Comparison of ENCODE assay signal across 9 cellular contexts in the genomic region with DNA sequence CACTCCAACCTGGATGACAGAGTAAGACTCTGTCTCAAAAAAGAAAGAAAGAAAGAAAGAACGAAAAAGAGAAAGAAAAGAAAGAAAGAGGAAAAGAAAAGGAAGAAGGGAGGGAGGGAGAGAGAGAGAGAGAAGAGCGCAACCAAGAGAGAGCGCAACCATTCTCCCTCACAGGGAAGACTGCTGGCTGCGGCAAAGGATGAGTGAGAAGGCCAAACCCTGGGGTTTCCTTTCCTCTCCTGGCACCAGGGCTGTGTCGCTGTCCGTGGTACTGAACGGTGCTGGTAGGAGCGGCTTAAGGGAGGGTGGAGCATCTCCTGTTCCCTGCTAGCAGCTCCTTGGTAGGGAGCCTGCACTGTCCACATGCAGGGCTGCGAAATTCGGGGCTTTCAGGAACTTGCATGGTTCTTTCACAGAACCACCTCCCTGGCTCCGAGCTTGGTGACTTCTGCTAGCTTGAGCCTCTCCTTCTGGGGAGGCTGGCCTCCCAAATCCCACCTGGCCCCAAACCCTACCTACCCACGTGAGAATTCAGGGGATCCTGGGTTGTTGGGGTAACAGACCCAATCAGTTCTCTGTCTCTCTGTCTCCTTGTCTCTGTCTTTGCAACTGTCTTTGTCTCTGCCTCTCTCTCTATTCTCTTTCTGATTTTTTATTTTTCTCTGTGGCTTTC. TPM values are rescaled to one million over a fixed set of nuclear protein-coding genes. Genes with fewer than 3 reads are reported as not detected.
DNase-seq lines count a peak whose midpoint lies in the region; ATAC-seq, FAIRE-seq and TF ChIP-seq lines count a peak whose summit lies in the region.
"Had no signal": no experiment of that assay in that cellular context is flagged by ENCODE, and none has a peak within 500 bp of the region (broad histone marks: within the 10 kb centered on the region; RNA-seq: fewer than 3 reads in every experiment).

No MANE protein-coding gene starts in this region.

- TF ChIP-seq CTCF in A673 (conservative IDR thresholded peaks at IDR 0.05; ENCODE audit: low read depth, low read length): no peak
- no peak for TF ChIP-seq CTCF in astrocyte (IDR thresholded peaks at IDR 0.05; ENCODE audit: insufficient read depth, low read depth, low read length)

- H3K4me1 ChIP-seq in A673 (ENCODE audit: insufficient read depth, low read length, poor library complexity, severe bottlenecking) (no peaks in the 10 kb centered on the region), astrocyte (ENCODE audit: insufficient read depth, low read length) (no peaks in the 10 kb centered on the region)

- intact Hi-C loops in A673 (cut with micrococcal nuclease; ENCODE audit: unreplicated experiment): no loop called here

- no peak overlapping the region for H2AFZ ChIP-seq in astrocyte (ENCODE audit: low read depth, low read length)

- H3K27me3 ChIP-seq in A673 (replicated peaks; ENCODE audit: insufficient read depth, low read depth, low read length, poor library complexity) (peaks cover 4% of the 10 kb centered on the region), astrocyte (ENCODE audit: insufficient read depth, low read length) (peaks cover 3% of the 10 kb centered on the region)

- H3K9me3 ChIP-seq in A673 (ENCODE audit: low read depth, low read length, poor library complexity, severe bottlenecking): no peaks in the 10 kb centered on the region
- H3K9me3 ChIP-seq in astrocyte (ENCODE audit: insufficient read depth, low read depth, low read length): no peaks in the 10 kb centered on the region

- H3K27ac Mint-ChIP-seq in T-helper 2 cell treated with Interferon-gamma antibody and Interleukin-4, amounts not matched to agents 5 μg/mL and 100 μg/mL, for 36 hours: no peak overlapping the region
- H3K27ac Mint-ChIP-seq in astrocyte (ENCODE audit: unreplicated experiment): no peak overlapping the region

- no peak overlapping the region for H3K4me2 ChIP-seq in astrocyte (ENCODE audit: low read length)

- no peaks in the 10 kb centered on the region for H3K36me3 ChIP-seq in A673 (ENCODE audit: insufficient read depth, low read length, poor library complexity, severe bottlenecking)
- no peaks in the 10 kb centered on the region for H3K36me3 ChIP-seq in astrocyte (ENCODE audit: insufficient read depth, low read length)

- H4K20me1 ChIP-seq in astrocyte (ENCODE audit: insufficient read depth, low read length): peaks cover 12% of the 10 kb centered on the region

- H3K4me1 Mint-ChIP-seq in T-helper 2 cell treated with Interferon-gamma antibody and Interleukin-4, amounts not matched to agents 5 μg/mL and 100 μg/mL, for 36 hours (ENCODE audit: low read depth): no peaks in the 10 kb centered on the region
- no peaks in the 10 kb centered on the region for H3K4me1 Mint-ChIP-seq in astrocyte (ENCODE audit: low read depth, unreplicated experiment)

- H3K4me3 ChIP-seq in A673 (ENCODE audit: low read depth, low read length, poor library complexity, severe bottlenecking): no peak overlapping the region
- H3K4me3 ChIP-seq in astrocyte (ENCODE audit: insufficient read depth, low read depth, low read length): no peak overlapping the region

- no TSS peak for BruUV-seq in A673 (replicated peaks; lab: Mats Ljungman, UMichigan)

- peaks cover 7% of the 10 kb centered on the region for H3K9me3 Mint-ChIP-seq in T-helper 2 cell treated with Interferon-gamma antibody and Interleukin-4, amounts not matched to agents 5 μg/mL and 100 μg/mL, for 36 hours
- H3K9me3 Mint-ChIP-seq in astrocyte (ENCODE audit: unreplicated experiment): peaks cover 2% of the 10 kb centered on the region

- H3K9ac ChIP-seq in astrocyte (ENCODE audit: low read length): no peak overlapping the region

- CTCF ChIA-PET in A673 (lab: Charles Lee) (no interaction called here), HEK293T (lab: Yijun Ruan, JAX) (no interaction called here)

- ATAC-seq in HG03108 (IDR thresholded peaks at IDR 0.05; ENCODE audit: unreplicated experiment): no peak

- no peak overlapping the region for H3K4me3 Mint-ChIP-seq in T-helper 2 cell treated with Interferon-gamma antibody and Interleukin-4, amounts not matched to agents 5 μg/mL and 100 μg/mL, for 36 hours
- no peak overlapping the region for H3K4me3 Mint-ChIP-seq in astrocyte (ENCODE audit: unreplicated experiment)

- no peaks in the 10 kb centered on the region for H3K36me3 Mint-ChIP-seq in T-helper 2 cell treated with Interferon-gamma antibody and Interleukin-4, amounts not matched to agents 5 μg/mL and 100 μg/mL, for 36 hours (ENCODE audit: low read depth)
- H3K36me3 Mint-ChIP-seq in astrocyte (ENCODE audit: low read depth, unreplicated experiment): no peaks in the 10 kb centered on the region

- POLR2A ChIA-PET in A673 (lab: Charles Lee; ENCODE audit: low non-redundant PET): no interaction called here
- POLR2A ChIA-PET in HEK293T (lab: Yijun Ruan, JAX): no interaction called here

- no peak overlapping the region for H3K27ac ChIP-seq in A673 (ENCODE audit: low read depth, low read length, poor library complexity, severe bottlenecking)
- H3K27ac ChIP-seq in astrocyte (ENCODE audit: low read depth, low read length): no peak overlapping the region

- H3K27me3 Mint-ChIP-seq in T-helper 2 cell treated with Interferon-gamma antibody and Interleukin-4, amounts not matched to agents 5 μg/mL and 100 μg/mL, for 36 hours (ENCODE audit: low read depth): no peaks in the 10 kb centered on the region
- H3K27me3 Mint-ChIP-seq in astrocyte (ENCODE audit: low read depth, unreplicated experiment): peaks cover 42% of the 10 kb centered on the region

- peak; percentile 93 for DNase-seq in A673 (ENCODE audit: low spot score)
- peak; percentile 85 for DNase-seq in HEK293T (ENCODE audit: extremely low spot score)
- peak; percentile 40 for DNase-seq in T-helper 2 cell treated with Interferon-gamma antibody and Interleukin-4, amounts not matched to agents 5 μg/mL and 100 μg/mL, for 36 hours (ENCODE audit: low spot score)
- peak; percentile 70 for DNase-seq in astrocyte (ENCODE audit: low read depth)
- DNase-seq in iPS DF 4.7 (ENCODE audit: extremely low read depth, low spot score): peak; percentile 90
- peak; percentile 73 for DNase-seq in stimulated activated CD4-positive, alpha-beta T cell treated with anti-CD3 and anti-CD28 coated beads, Interleukin-15, amount 100 ng/mL, for 24 hours
- no peak for DNase-seq in COLO668 (lab: John Stamatoyannopoulos, UW; ENCODE audit: unreplicated experiment)

- peak; percentile 91 for FAIRE-seq in astrocyte (lab: Jason Lieb, UNC)
- FAIRE-seq: islet of Langerhans had no signal

- no peaks in the 10 kb centered on the region for H3K79me2 ChIP-seq in astrocyte (ENCODE audit: insufficient read depth, low read length)

TF ChIP-seq in HEK293T, 16 proteins besides CTCF, POLR2A, EP300 and RAD21:
- no peak for TF ChIP-seq SUZ12 (IDR thresholded peaks at IDR 0.05)
- no peak for TF ChIP-seq FOXA1 (IDR thresholded peaks at IDR 0.05)
- TF ChIP-seq FOXM1 (IDR thresholded peaks at IDR 0.05; ENCODE audit: borderline replicate concordance): no peak
- no peak for TF ChIP-seq ARNT (IDR thresholded peaks at IDR 0.05)
- no peak for TF ChIP-seq ZNF384 (IDR thresholded peaks at IDR 0.05)
TF ChIP-seq in HEK293T: peak in this region for 0.

RNA-seq across cellular contexts. Expression of a gene that starts 51.1 kb away (rescaled TPM):
- total RNA-seq in A673 (2021) (not detected in 2 replicates), astrocyte (0.19 TPM in 1 of 2 replicates, not detected in the other)
